Comparison of ENCODE assay signal across 9 cellular contexts in the genomic region with DNA sequence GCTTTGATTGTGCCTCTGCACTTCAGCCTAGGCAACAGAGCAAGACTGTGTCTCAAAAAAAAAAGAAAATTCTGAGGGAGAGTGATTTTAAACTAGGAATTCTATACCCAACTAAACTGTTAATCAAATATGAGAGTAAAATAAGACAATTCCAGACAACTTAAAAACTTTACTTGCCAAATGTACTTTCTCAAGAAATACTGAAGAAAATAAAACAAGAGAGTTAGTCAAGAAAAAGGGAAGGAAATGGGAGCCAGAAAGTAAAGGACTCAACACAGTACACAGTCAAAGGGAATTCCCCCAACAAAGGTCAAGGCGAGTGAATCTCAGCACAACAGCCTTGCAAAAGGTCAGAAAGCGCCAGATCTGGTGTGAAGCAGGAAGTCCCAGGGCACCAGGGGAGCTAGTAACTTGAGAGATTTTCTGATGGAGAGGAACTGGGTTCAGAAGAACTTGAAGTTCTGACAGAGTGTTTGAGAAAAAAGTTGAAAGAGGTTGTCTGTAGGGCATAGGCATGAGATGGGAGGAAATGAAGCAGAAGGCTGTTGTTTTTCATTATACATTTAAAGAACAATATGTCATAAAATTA. TPM values are rescaled to one million over a fixed set of nuclear protein-coding genes. Genes with fewer than 3 reads are reported as not detected.
DNase-seq lines count a peak whose midpoint lies in the region; ATAC-seq and TF ChIP-seq lines count a peak whose summit lies in the region.
"Had no signal": no experiment of that assay in that cellular context is flagged by ENCODE, and none has a peak within 500 bp of the region (broad histone marks: within the 10 kb centered on the region; RNA-seq: fewer than 3 reads in every experiment).

No MANE protein-coding gene starts in this region.

- H3K4me1 ChIP-seq in mucosa of descending colon (ENCODE audit: low read depth), result no peaks in the 10 kb centered on the region
- no peaks in the 10 kb centered on the region for H3K4me1 ChIP-seq in testis

- H3K36me3 Mint-ChIP-seq in activated CD8-positive, alpha-beta memory T cell treated with anti-CD3 and anti-CD28 coated beads, Interleukin-2, amount 10 ng/mL, durations not matched to agents 7 days and 5 days, result peaks cover 5% of the 10 kb centered on the region

- no peak overlapping the region for H3K27ac Mint-ChIP-seq in activated CD8-positive, alpha-beta memory T cell treated with anti-CD3 and anti-CD28 coated beads, Interleukin-2, amount 10 ng/mL, durations not matched to agents 7 days and 5 days

- TF ChIP-seq CTCF in GM12865 (IDR thresholded peaks at IDR 0.05; ENCODE audit: insufficient read depth, low read depth, low read length, missing control alignments), result no peak
- TF ChIP-seq CTCF in mucosa of descending colon (IDR thresholded peaks at IDR 0.05), result no peak
- TF ChIP-seq CTCF in testis (IDR thresholded peaks at IDR 0.05), result no peak

- peak; percentile 12 for ATAC-seq in activated CD8-positive, alpha-beta memory T cell treated with anti-CD3 and anti-CD28 coated beads, Interleukin-2, amount 10 ng/mL, durations not matched to agents 7 days and 5 days
- ATAC-seq in mucosa of descending colon, result peak; percentile 88
- ATAC-seq in HG03521 (IDR thresholded peaks at IDR 0.05; ENCODE audit: unreplicated experiment), result no peak

- no peaks in the 10 kb centered on the region for H3K9me3 ChIP-seq in mucosa of descending colon
- H3K9me3 ChIP-seq in testis, result no peaks in the 10 kb centered on the region

- H3K27me3 Mint-ChIP-seq in activated CD8-positive, alpha-beta memory T cell treated with anti-CD3 and anti-CD28 coated beads, Interleukin-2, amount 10 ng/mL, durations not matched to agents 7 days and 5 days, result no peaks in the 10 kb centered on the region

- H3K4me3 ChIP-seq in GM12865 (ENCODE audit: low read depth, low read length), result no peak overlapping the region
- H3K4me3 ChIP-seq in mucosa of descending colon, result no peak overlapping the region
- no peak overlapping the region for H3K4me3 ChIP-seq in testis

- CTCF ChIA-PET in activated CD8-positive, alpha-beta memory T cell treated with anti-CD3 and anti-CD28 coated beads, Interleukin-2, amount 10 ng/mL, durations not matched to agents 7 days and 5 days (lab: Charles Lee), result no interaction called here

- H3K36me3 ChIP-seq in mucosa of descending colon (ENCODE audit: low read depth) (no peaks in the 10 kb centered on the region), testis (ENCODE audit: low read depth, missing control alignments) (no peaks in the 10 kb centered on the region)

- TF ChIP-seq POLR2A in testis (IDR thresholded peaks at IDR 0.05), result no peak

- DNase-seq in CD1c-positive myeloid dendritic cell (ENCODE audit: extremely low spot score), result peak; percentile 93
- DNase-seq in GM12865 (ENCODE audit: low read depth), result peak; percentile 29
- no peak for DNase-seq in activated CD8-positive, alpha-beta memory T cell treated with anti-CD3 and anti-CD28 coated beads, Interleukin-2, amount 10 ng/mL, durations not matched to agents 7 days and 5 days
- DNase-seq in mucosa of descending colon, result peak in 1 of 3 donors; percentile 27
- DNase-seq in testis, result no peak
- DNase-seq in NCI-H146 treated with DMSO at 0.1 percent for 48 hours (lab: John Stamatoyannopoulos, UW; ENCODE audit: unreplicated experiment), result no peak
- no peak for DNase-seq in NCI-H774 (lab: John Stamatoyannopoulos, UW)
- DNase-seq: DMS79 had no signal

- H3K4me3 Mint-ChIP-seq in activated CD8-positive, alpha-beta memory T cell treated with anti-CD3 and anti-CD28 coated beads, Interleukin-2, amount 10 ng/mL, durations not matched to agents 7 days and 5 days, result no peak overlapping the region

- peaks cover 4% of the 10 kb centered on the region for H3K4me1 Mint-ChIP-seq in activated CD8-positive, alpha-beta memory T cell treated with anti-CD3 and anti-CD28 coated beads, Interleukin-2, amount 10 ng/mL, durations not matched to agents 7 days and 5 days

- intact Hi-C loops in mucosa of descending colon (cut with DNase I, micrococcal nuclease), result no loop called here
- intact Hi-C loops in testis (cut with DNase I; ENCODE audit: low total_unique reads), result no loop called here

- WGBS in testis, 2 donors, result 57 to 59% methylated on average over 2 of the region's 2 CpGs

- H3K9me3 Mint-ChIP-seq in activated CD8-positive, alpha-beta memory T cell treated with anti-CD3 and anti-CD28 coated beads, Interleukin-2, amount 10 ng/mL, durations not matched to agents 7 days and 5 days (ENCODE audit: low read depth), result peaks cover 10% of the 10 kb centered on the region

- H3K27me3 ChIP-seq in testis, result no peaks in the 10 kb centered on the region

- H3K27ac ChIP-seq in testis, result no peak overlapping the region

RNA-seq across cellular contexts. Expression of a gene that starts 22.6 kb away (rescaled TPM):
- total RNA-seq in activated CD8-positive, alpha-beta memory T cell treated with anti-CD3 and anti-CD28 coated beads, Interleukin-2, amount 10 ng/mL, durations not matched to agents 7 days and 5 days, result under 1 TPM; 0.12 to 0.45 TPM
- 10 to 100 TPM; 14.4 to 28.8 (median 17.7) TPM for total RNA-seq in mucosa of descending colon
- 100 to 1,000 TPM in 1 of 2 donors, 10 to 100 TPM in 1; 90.1 to 125 TPM for total RNA-seq in testis
- 62.2 TPM for polyA plus RNA-seq in testis (ENCODE audit: insufficient read depth, low read depth, low replicate concordance)

Comparison
In these comparisons a context has a peak if more than half of its experiments do, and no peak if none do; other contexts are left out.
1. DNase-seq: peak in CD1c-positive myeloid dendritic cell (single experiment) and GM12865 (single experiment); none in activated CD8-positive, alpha-beta memory T cell treated with anti-CD3 and anti-CD28 coated beads, Interleukin-2, amount 10 ng/mL, durations not matched to agents 7 days and 5 days (single experiment), testis (single experiment), NCI-H146 treated with DMSO at 0.1 percent for 48 hours (single experiment) and NCI-H774 (single experiment).
2. RNA of a gene that starts 22.6 kb away (total RNA-seq): 90.1 to 125 TPM in testis and 14.4 to 28.8 TPM in mucosa of descending colon; 0.12 to 0.45 TPM in activated CD8-positive, alpha-beta memory T cell treated with anti-CD3 and anti-CD28 coated beads, Interleukin-2, amount 10 ng/mL, durations not matched to agents 7 days and 5 days; every median in the first group is over 10 times any median in the second.